Comparison of ENCODE assay signal across 24 cellular contexts in the genomic region with DNA sequence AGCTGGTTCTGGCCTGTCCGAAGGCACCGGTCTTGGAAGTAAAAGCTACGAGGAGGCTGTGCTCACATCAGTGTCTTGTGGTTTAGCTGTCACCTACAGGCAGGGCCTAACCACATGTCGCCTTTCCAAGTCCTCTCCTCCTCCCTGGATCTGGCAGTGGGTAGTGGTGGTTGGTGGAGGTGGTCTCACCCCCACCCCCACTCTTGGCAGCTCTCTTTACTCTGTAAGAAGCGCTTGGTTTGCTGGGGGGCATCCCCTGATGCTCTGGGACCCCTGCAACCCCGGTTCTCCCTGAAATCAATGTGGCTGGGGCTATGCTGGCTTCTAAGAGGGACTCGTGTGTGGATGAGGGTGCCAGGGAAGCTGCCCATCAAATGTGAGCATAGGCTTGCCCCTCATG.
DNase-seq lines count a peak whose midpoint lies in the region; ATAC-seq and TF ChIP-seq lines count a peak whose summit lies in the region.
"Had no signal": no experiment of that assay in that cellular context is flagged by ENCODE, and none has a peak within 500 bp of the region (broad histone marks: within the 10 kb centered on the region; RNA-seq: fewer than 3 reads in every experiment).

No MANE protein-coding gene starts in this region.

- no peaks in the 10 kb centered on the region for H3K36me3 ChIP-seq in DND-41 (ENCODE audit: insufficient read depth, low read length)
- H3K36me3 ChIP-seq in body of pancreas (replicated peaks in 1 of 2; ENCODE audit: insufficient read depth in 1 of 2, low read depth in 2 of 2), result no peaks in the 10 kb centered on the region
- H3K36me3 ChIP-seq in sigmoid colon, result no peaks in the 10 kb centered on the region
- H3K36me3 ChIP-seq: SJCRH30 had no signal

- H3K9ac ChIP-seq in DND-41 (ENCODE audit: low read depth, low read length), result no peak overlapping the region

- H3K27me3 ChIP-seq in DND-41 (ENCODE audit: insufficient read depth, low read length, poor library complexity) (no peaks in the 10 kb centered on the region), body of pancreas (no peaks in the 10 kb centered on the region), sigmoid colon (no peaks in the 10 kb centered on the region)
- H3K27me3 ChIP-seq: SJCRH30 had no signal

- DNase-seq in activated CD4-positive, alpha-beta T cell treated with anti-CD3 and anti-CD28 coated beads, Interleukin-2, amount 10 ng/mL, durations not matched to agents 24 days and 14 days, result no peak
- DNase-seq in activated CD4-positive, alpha-beta T cell treated with anti-CD3 and anti-CD28 coated beads, Interleukin-2, amount 10 ng/mL, durations not matched to agents 7 days and 5 days, result no peak
- peak; percentile 61 for DNase-seq in DND-41
- DNase-seq in body of pancreas, result no peak
- DNase-seq in sigmoid colon, result peak; percentile 57
- DNase-seq in kidney glomerular epithelial cell (lab: John Stamatoyannopoulos, UW), result no peak
- DNase-seq in NCI-H526 treated with DMSO at 0.1 percent for 48 hours (lab: John Stamatoyannopoulos, UW), result no peak
- DNase-seq in NCI-H82 treated with DMSO at 0.1 percent for 48 hours (lab: John Stamatoyannopoulos, UW; ENCODE audit: unreplicated experiment), result no peak
- DNase-seq: ACHN; Calu3; CD8-positive, alpha-beta memory T cell; GF-D8; HFFc6; KBM-7; MM.1S; NCI-H1048; NCI-H1417 treated with DMSO at 0.1 percent for 48 hours; NCI-H187; NCI-H510A; NCI-H774; SJCRH30 had no signal

- no peak overlapping the region for H2AFZ ChIP-seq in DND-41 (ENCODE audit: low read depth, low read length)

- no peak for TF ChIP-seq EP300 in sigmoid colon (IDR thresholded peaks at IDR 0.05)

- H3K4me1 Mint-ChIP-seq in activated CD4-positive, alpha-beta T cell treated with anti-CD3 and anti-CD28 coated beads, Interleukin-2, amount 10 ng/mL, durations not matched to agents 24 days and 14 days, result peaks cover 12% of the 10 kb centered on the region
- peaks cover 9% of the 10 kb centered on the region for H3K4me1 Mint-ChIP-seq in activated CD4-positive, alpha-beta T cell treated with anti-CD3 and anti-CD28 coated beads, Interleukin-2, amount 10 ng/mL, durations not matched to agents 7 days and 5 days

- POLR2A ChIA-PET in activated CD4-positive, alpha-beta T cell treated with anti-CD3 and anti-CD28 coated beads, Interleukin-2, amount 10 ng/mL, durations not matched to agents 7 days and 5 days (lab: Charles Lee), result no interaction called here

- WGBS in body of pancreas, 2 donors, result 76 to 77% methylated on average over 7 of the region's 7 CpGs
- 72 to 74% methylated on average over 7 of the region's 7 CpGs for WGBS in sigmoid colon, 2 donors

- H3K27me3 Mint-ChIP-seq in activated CD4-positive, alpha-beta T cell treated with anti-CD3 and anti-CD28 coated beads, Interleukin-2, amount 10 ng/mL, durations not matched to agents 24 days and 14 days, result no peaks in the 10 kb centered on the region
- H3K27me3 Mint-ChIP-seq in activated CD4-positive, alpha-beta T cell treated with anti-CD3 and anti-CD28 coated beads, Interleukin-2, amount 10 ng/mL, durations not matched to agents 7 days and 5 days, result no peaks in the 10 kb centered on the region
- H3K27me3 Mint-ChIP-seq: CD8-positive, alpha-beta memory T cell had no signal

- H3K27ac Mint-ChIP-seq in activated CD4-positive, alpha-beta T cell treated with anti-CD3 and anti-CD28 coated beads, Interleukin-2, amount 10 ng/mL, durations not matched to agents 24 days and 14 days, result peak overlapping the region; percentile 51
- H3K27ac Mint-ChIP-seq in activated CD4-positive, alpha-beta T cell treated with anti-CD3 and anti-CD28 coated beads, Interleukin-2, amount 10 ng/mL, durations not matched to agents 7 days and 5 days, result no peak overlapping the region
- H3K27ac Mint-ChIP-seq: HFFc6 had no signal

- H3K27ac ChIP-seq in DND-41 (ENCODE audit: low read length) (0 out of 2 replicates have a peak overlapping the region, but pooled peaks have one; percentile 9), body of pancreas (peak overlapping the region in 3 of 4 donors; percentile 62 to 80 (median 72)), sigmoid colon (no peak overlapping the region)
- H3K27ac ChIP-seq: 22Rv1, C4-2B, SJCRH30 had no signal

- intact Hi-C loops in activated CD4-positive, alpha-beta T cell treated with anti-CD3 and anti-CD28 coated beads, Interleukin-2, amount 10 ng/mL, durations not matched to agents 24 days and 14 days (cut with micrococcal nuclease), result no loop called here
- intact Hi-C loops in body of pancreas (cut with DNase I), result no loop called here
- intact Hi-C loops in sigmoid colon (cut with DNase I), result no loop called here

- TF ChIP-seq CTCF in DND-41 (IDR thresholded peaks at IDR 0.05; ENCODE audit: borderline replicate concordance, extremely low read depth, low read length, poor library complexity, severe bottlenecking) (no peak), body of pancreas (IDR thresholded peaks at IDR 0.05) (no peak), sigmoid colon (IDR thresholded peaks at IDR 0.05) (no peak)

- ATAC-seq in DND-41 (ENCODE audit: insufficient read depth, low read depth) (peak; percentile 83), body of pancreas (no peak)
- ATAC-seq: Panc1 had no signal

- peaks cover 1% of the 10 kb centered on the region for H3K36me3 Mint-ChIP-seq in activated CD4-positive, alpha-beta T cell treated with anti-CD3 and anti-CD28 coated beads, Interleukin-2, amount 10 ng/mL, durations not matched to agents 24 days and 14 days (ENCODE audit: low read depth)
- no peaks in the 10 kb centered on the region for H3K36me3 Mint-ChIP-seq in activated CD4-positive, alpha-beta T cell treated with anti-CD3 and anti-CD28 coated beads, Interleukin-2, amount 10 ng/mL, durations not matched to agents 7 days and 5 days (ENCODE audit: low read depth)

- no peaks in the 10 kb centered on the region for H4K20me1 ChIP-seq in DND-41 (ENCODE audit: insufficient read depth, low read length)

- H3K4me1 ChIP-seq in DND-41 (ENCODE audit: insufficient read depth, low read length) (peaks cover 11% of the 10 kb centered on the region), body of pancreas (peaks cover 32% of the 10 kb centered on the region), sigmoid colon (peaks cover 0 to 15% (median 8%) of the 10 kb centered on the region in 4 donors)

- no peak overlapping the region for H3K4me3 Mint-ChIP-seq in activated CD4-positive, alpha-beta T cell treated with anti-CD3 and anti-CD28 coated beads, Interleukin-2, amount 10 ng/mL, durations not matched to agents 24 days and 14 days
- no peak overlapping the region for H3K4me3 Mint-ChIP-seq in activated CD4-positive, alpha-beta T cell treated with anti-CD3 and anti-CD28 coated beads, Interleukin-2, amount 10 ng/mL, durations not matched to agents 7 days and 5 days
- H3K4me3 Mint-ChIP-seq: CD8-positive, alpha-beta memory T cell; HFFc6 had no signal

- TF ChIP-seq POLR2A in body of pancreas (IDR thresholded peaks at IDR 0.05) (no peak), sigmoid colon (IDR thresholded peaks at IDR 0.05) (no peak)

- no peak overlapping the region for H3K4me2 ChIP-seq in DND-41 (ENCODE audit: insufficient read depth, low read length)

- no peaks in the 10 kb centered on the region for H3K9me3 Mint-ChIP-seq in activated CD4-positive, alpha-beta T cell treated with anti-CD3 and anti-CD28 coated beads, Interleukin-2, amount 10 ng/mL, durations not matched to agents 24 days and 14 days
- H3K9me3 Mint-ChIP-seq in activated CD4-positive, alpha-beta T cell treated with anti-CD3 and anti-CD28 coated beads, Interleukin-2, amount 10 ng/mL, durations not matched to agents 7 days and 5 days, result no peaks in the 10 kb centered on the region
- H3K9me3 Mint-ChIP-seq: CD8-positive, alpha-beta memory T cell; HFFc6 had no signal

- H3K9me3 ChIP-seq in DND-41 (ENCODE audit: insufficient read depth, low read length, severe bottlenecking) (no peaks in the 10 kb centered on the region), body of pancreas (no peaks in the 10 kb centered on the region), sigmoid colon (no peaks in the 10 kb centered on the region)
- H3K9me3 ChIP-seq: SJCRH30 had no signal

- H3K4me3 ChIP-seq in DND-41 (ENCODE audit: low read depth in 1 of 2, low read length in 2 of 2) (no peak overlapping the region), body of pancreas (no peak overlapping the region), sigmoid colon (no peak overlapping the region)
- H3K4me3 ChIP-seq: SJCRH30 had no signal

- CTCF ChIA-PET in activated CD4-positive, alpha-beta T cell treated with anti-CD3 and anti-CD28 coated beads, Interleukin-2, amount 10 ng/mL, durations not matched to agents 7 days and 5 days (lab: Charles Lee), result interaction anchor here (0.6 to 1.2 kb wide), 4 partner anchors 10 to 121 kb away, joined by 3 to 4 read pairs (median 3); no protein-coding TSS in a partner anchor

- no peaks in the 10 kb centered on the region for H3K79me2 ChIP-seq in DND-41 (ENCODE audit: insufficient read depth, low read length)

Comparison
In these comparisons a context has a peak if more than half of its experiments do, and no peak if none do; other contexts are left out.
1. DNase-seq: peak in DND-41 (single experiment) and sigmoid colon (single experiment); none in activated CD4-positive, alpha-beta T cell treated with anti-CD3 and anti-CD28 coated beads, Interleukin-2, amount 10 ng/mL, durations not matched to agents 24 days and 14 days (single experiment), activated CD4-positive, alpha-beta T cell treated with anti-CD3 and anti-CD28 coated beads, Interleukin-2, amount 10 ng/mL, durations not matched to agents 7 days and 5 days (single experiment), body of pancreas (0 of 4), kidney glomerular epithelial cell (single experiment), NCI-H526 treated with DMSO at 0.1 percent for 48 hours (single experiment) and NCI-H82 treated with DMSO at 0.1 percent for 48 hours (single experiment).
2. H3K27ac ChIP-seq: peak in DND-41 (single experiment) and body of pancreas (3 of 4); none in sigmoid colon (0 of 4).